ENCODE assay signal across 8 cellular contexts in genomic region chr1:234963180-234963903, GRCh38.
DNase-seq lines count a peak whose midpoint lies in the region; ATAC-seq and TF ChIP-seq lines count a peak whose summit lies in the region.

No MANE protein-coding gene starts in this region.

- peak overlapping the region; percentile 29 for H3K9ac ChIP-seq in SK-N-MC (ENCODE audit: insufficient read length)

- H3K27ac ChIP-seq in SK-N-MC (0 out of 2 replicates have a peak overlapping the region, but pooled peaks have one; percentile 42), heart left ventricle (peak overlapping the region; percentile 24 to 99 (median 72)), spleen (peak overlapping the region; percentile 48 to 94 (median 90))

- peaks cover 72% of the 10 kb centered on the region for H3K4me1 Mint-ChIP-seq in activated naive CD4-positive, alpha-beta T cell treated with anti-CD3 and anti-CD28 coated beads for 36 hours (ENCODE audit: low read depth)

- TF ChIP-seq CTCF in heart left ventricle (IDR thresholded peaks at IDR 0.05) (no peak), spleen (IDR thresholded peaks at IDR 0.05 in 8 of 11, conservative IDR thresholded peaks at IDR 0.05 in 3 of 11) (peak in 2 of 11 experiments; percentile 8 to 9)

- peak overlapping the region; percentile 35 for H3K4me3 Mint-ChIP-seq in activated naive CD4-positive, alpha-beta T cell treated with anti-CD3 and anti-CD28 coated beads for 36 hours

- no peaks in the 10 kb centered on the region for H3K36me3 ChIP-seq in SK-N-MC (ENCODE audit: insufficient read depth, low read length)
- H3K36me3 ChIP-seq in heart left ventricle, result no peaks in the 10 kb centered on the region
- H3K36me3 ChIP-seq in spleen, result no peaks in the 10 kb centered on the region

- DNase-seq in NCI-H146 (lab: John Stamatoyannopoulos, UW) (peak; percentile 20), NCI-H146 treated with DMSO at 0.1 percent for 48 hours (lab: John Stamatoyannopoulos, UW; ENCODE audit: unreplicated experiment) (no peak), SK-N-MC (ENCODE audit: low read depth, low spot score) (no peak), heart left ventricle (peak; percentile 81 to 91 (median 86)), spleen (peak; percentile 97), NCI-H128 (lab: John Stamatoyannopoulos, UW; ENCODE audit: unreplicated experiment) (no peak)
- peak; percentile 98 for DNase-seq in activated naive CD4-positive, alpha-beta T cell treated with anti-CD3 and anti-CD28 coated beads for 36 hours

- no peaks in the 10 kb centered on the region for H3K27me3 Mint-ChIP-seq in activated naive CD4-positive, alpha-beta T cell treated with anti-CD3 and anti-CD28 coated beads for 36 hours (ENCODE audit: low read depth)

- peak overlapping the region; percentile 97 for H3K27ac Mint-ChIP-seq in activated naive CD4-positive, alpha-beta T cell treated with anti-CD3 and anti-CD28 coated beads for 36 hours

- CTCF ChIA-PET in activated naive CD4-positive, alpha-beta T cell treated with anti-CD3 and anti-CD28 coated beads for 36 hours (lab: Charles Lee), result interaction anchor here (0.9 to 1.7 kb wide), 8 partner anchors 11 to 352 kb away, joined by 3 to 8 read pairs (median 3); no protein-coding TSS in a partner anchor

- H3K9me3 ChIP-seq in SK-N-MC (ENCODE audit: low read depth, low read length) (no peaks in the 10 kb centered on the region), heart left ventricle (no peaks in the 10 kb centered on the region), spleen (no peaks in the 10 kb centered on the region)

- H3K4me1 ChIP-seq in heart left ventricle (peaks cover 9 to 74% (median 45%) of the 10 kb centered on the region in 12 donors), spleen (peaks cover 43 to 83% (median 67%) of the 10 kb centered on the region in 6 donors)

- TF ChIP-seq POLR2A in heart left ventricle (IDR thresholded peaks at IDR 0.05), result no peak
- TF ChIP-seq POLR2A in spleen (IDR thresholded peaks at IDR 0.05), result no peak

- ATAC-seq in HG03175 (IDR thresholded peaks at IDR 0.05; ENCODE audit: unreplicated experiment) (peak; percentile 86), heart left ventricle (peak; percentile 48 to 78 (median 68))

- H3K4me3 ChIP-seq in SK-N-MC (no peak overlapping the region), heart left ventricle (peak overlapping the region in 3 of 12 donors; percentile 5 to 32 (median 23)), spleen (peak overlapping the region in 3 of 8 donors; percentile 2 to 58 (median 10))

- H3K27me3 ChIP-seq in heart left ventricle (no peaks in the 10 kb centered on the region), spleen (replicated peaks in 1 of 7) (no peaks in the 10 kb centered on the region)

- no peaks in the 10 kb centered on the region for H3K9me3 Mint-ChIP-seq in activated naive CD4-positive, alpha-beta T cell treated with anti-CD3 and anti-CD28 coated beads for 36 hours

- WGBS in heart left ventricle, 4 donors, result 56 to 70% (median 60%) methylated on average over 15 of the region's 15 CpGs
- WGBS in spleen, 5 donors, result 17 to 34% (median 23%) methylated on average over 15 of the region's 15 CpGs

- no peaks in the 10 kb centered on the region for H3K36me3 Mint-ChIP-seq in activated naive CD4-positive, alpha-beta T cell treated with anti-CD3 and anti-CD28 coated beads for 36 hours (ENCODE audit: low read depth)

- intact Hi-C loops in activated naive CD4-positive, alpha-beta T cell treated with anti-CD3 and anti-CD28 coated beads for 36 hours (cut with micrococcal nuclease), result loop anchor here (1.0 to 5.0 kb wide), 15 partner anchors 8 to 556 kb away; partner anchors contain the start of genes ARID4B and GGPS1
- intact Hi-C loops in heart left ventricle (cut with DNase I), result loop anchor here in 7 of 10 donors (5.0 to 10.0 kb wide), 6 partner anchors 36 to 541 kb away; partner anchors contain the start of genes IRF2BP2 (in 2 of the 7) and B3GALNT2 (in 1 of the 7)
- intact Hi-C loops in spleen (cut with DNase I; ENCODE audit: low total_unique reads), result no loop called here

Comparison
In these comparisons a context has a peak if more than half of its experiments do, and no peak if none do; other contexts are left out.
1. DNase-seq: peak in NCI-H146 (single experiment), activated naive CD4-positive, alpha-beta T cell treated with anti-CD3 and anti-CD28 coated beads for 36 hours (single experiment), heart left ventricle (5 of 5) and spleen (single experiment); none in NCI-H146 treated with DMSO at 0.1 percent for 48 hours (single experiment), SK-N-MC (single experiment) and NCI-H128 (single experiment).
2. Peak in every context shown above with its lines, with median percentiles within 50 percentile points of each other: H3K27ac ChIP-seq.